In the genomic region with DNA sequence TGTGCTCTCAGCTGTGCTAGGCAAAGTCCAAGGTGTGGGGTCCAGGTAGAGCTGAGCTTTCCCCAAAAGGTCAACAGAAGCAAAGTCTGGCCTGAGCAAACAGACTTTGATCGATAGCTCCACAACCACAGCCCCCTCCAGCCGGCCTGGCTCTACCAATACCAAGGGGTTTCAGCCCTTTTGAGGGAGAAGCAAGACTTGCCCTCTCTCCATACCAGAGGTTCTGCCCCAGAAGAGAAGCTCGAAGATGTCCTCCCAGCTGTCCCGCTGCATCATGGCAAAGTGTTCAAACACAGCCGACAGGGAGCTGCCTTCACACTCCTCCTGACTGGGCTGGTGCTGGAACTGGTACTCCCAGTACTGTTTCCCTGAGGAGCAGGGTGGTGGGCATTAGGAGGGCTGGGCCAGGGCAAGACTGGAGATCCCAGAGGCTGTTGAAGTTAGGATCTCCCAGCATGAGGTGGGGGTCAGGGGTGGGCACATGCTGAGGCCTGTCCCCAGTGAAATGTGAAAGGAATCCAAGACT, we compare ENCODE assay signal across 1 cellular context.
TF ChIP-seq lines count a peak whose summit lies in the region.

No MANE protein-coding gene starts in this region.

TF ChIP-seq in HepG2, 621 proteins besides CTCF, POLR2A, EP300 and RAD21 (continued from another document and continues in another):
- TF ChIP-seq, protein P1, sequence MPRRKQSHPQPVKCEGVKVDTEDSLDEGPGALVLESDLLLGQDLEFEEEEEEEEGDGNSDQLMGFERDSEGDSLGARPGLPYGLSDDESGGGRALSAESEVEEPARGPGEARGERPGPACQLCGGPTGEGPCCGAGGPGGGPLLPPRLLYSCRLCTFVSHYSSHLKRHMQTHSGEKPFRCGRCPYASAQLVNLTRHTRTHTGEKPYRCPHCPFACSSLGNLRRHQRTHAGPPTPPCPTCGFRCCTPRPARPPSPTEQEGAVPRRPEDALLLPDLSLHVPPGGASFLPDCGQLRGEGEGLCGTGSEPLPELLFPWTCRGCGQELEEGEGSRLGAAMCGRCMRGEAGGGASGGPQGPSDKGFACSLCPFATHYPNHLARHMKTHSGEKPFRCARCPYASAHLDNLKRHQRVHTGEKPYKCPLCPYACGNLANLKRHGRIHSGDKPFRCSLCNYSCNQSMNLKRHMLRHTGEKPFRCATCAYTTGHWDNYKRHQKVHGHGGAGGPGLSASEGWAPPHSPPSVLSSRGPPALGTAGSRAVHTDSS (CRISPR knock-in tag; conservative IDR thresholded peaks at IDR 0.05): no peak
- TF ChIP-seq ZNF83 (CRISPR knock-in tag; IDR thresholded peaks at IDR 0.05; ENCODE audit: borderline replicate concordance): 0 out of 2 replicates have a peak, but pooled peaks have one; percentile 50
- no peak for TF ChIP-seq FOXO4 (CRISPR knock-in tag; conservative IDR thresholded peaks at IDR 0.05)
- no peak for TF ChIP-seq SNAPC2 (CRISPR knock-in tag; IDR thresholded peaks at IDR 0.05)
- TF ChIP-seq ZNF260 (CRISPR knock-in tag; IDR thresholded peaks at IDR 0.05; ENCODE audit: borderline replicate concordance, low read depth): no peak
- no peak for TF ChIP-seq ZNF3 (CRISPR knock-in tag; IDR thresholded peaks at IDR 0.05)
- no peak for TF ChIP-seq ZNF20 (CRISPR knock-in tag; IDR thresholded peaks at IDR 0.05)
- no peak for TF ChIP-seq SCMH1 (CRISPR knock-in tag; IDR thresholded peaks at IDR 0.05; ENCODE audit: borderline replicate concordance)
- TF ChIP-seq ZNF343 (CRISPR knock-in tag; IDR thresholded peaks at IDR 0.05): no peak
- TF ChIP-seq, protein P2, sequence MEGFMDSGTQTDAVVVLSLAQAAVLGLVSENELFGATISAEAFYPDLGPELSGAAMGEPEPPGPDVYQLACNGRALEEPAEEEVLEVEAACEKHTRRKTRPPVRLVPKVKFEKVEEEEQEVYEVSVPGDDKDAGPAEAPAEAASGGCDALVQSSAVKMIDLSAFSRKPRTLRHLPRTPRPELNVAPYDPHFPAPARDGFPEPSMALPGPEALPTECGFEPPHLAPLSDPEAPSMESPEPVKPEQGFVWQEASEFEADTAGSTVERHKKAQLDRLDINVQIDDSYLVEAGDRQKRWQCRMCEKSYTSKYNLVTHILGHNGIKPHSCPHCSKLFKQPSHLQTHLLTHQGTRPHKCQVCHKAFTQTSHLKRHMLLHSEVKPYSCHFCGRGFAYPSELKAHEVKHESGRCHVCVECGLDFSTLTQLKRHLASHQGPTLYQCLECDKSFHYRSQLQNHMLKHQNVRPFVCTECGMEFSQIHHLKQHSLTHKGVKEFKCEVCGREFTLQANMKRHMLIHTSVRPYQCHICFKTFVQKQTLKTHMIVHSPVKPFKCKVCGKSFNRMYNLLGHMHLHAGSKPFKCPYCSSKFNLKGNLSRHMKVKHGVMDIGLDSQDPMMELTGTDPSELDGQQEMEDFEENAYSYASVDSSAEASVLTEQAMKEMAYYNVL (CRISPR knock-in tag; IDR thresholded peaks at IDR 0.05; ENCODE audit: borderline replicate concordance): peak; percentile 86; the same call in 1 of the 2 replicates
- TF ChIP-seq KDM2A (CRISPR knock-in tag; IDR thresholded peaks at IDR 0.05; ENCODE audit: borderline replicate concordance, low read depth): 0 out of 2 replicates have a peak, but pooled peaks have one; percentile 37
- TF ChIP-seq FOSL2 (CRISPR knock-in tag; IDR thresholded peaks at IDR 0.05): peak; percentile 63; the same call in 1 of the 2 replicates
- 0 out of 2 replicates have a peak, but pooled peaks have one; percentile 32 for TF ChIP-seq CCDC6 (CRISPR knock-in tag; IDR thresholded peaks at IDR 0.05)
- TF ChIP-seq NCOR1 (IDR thresholded peaks at IDR 0.05; ENCODE audit: borderline replicate concordance, low read length): peak; percentile 99
- TF ChIP-seq CENPX (CRISPR knock-in tag; IDR thresholded peaks at IDR 0.05): no peak
- TF ChIP-seq ZNF619 (CRISPR knock-in tag; IDR thresholded peaks at IDR 0.05): no peak
- TF ChIP-seq, protein P3, sequence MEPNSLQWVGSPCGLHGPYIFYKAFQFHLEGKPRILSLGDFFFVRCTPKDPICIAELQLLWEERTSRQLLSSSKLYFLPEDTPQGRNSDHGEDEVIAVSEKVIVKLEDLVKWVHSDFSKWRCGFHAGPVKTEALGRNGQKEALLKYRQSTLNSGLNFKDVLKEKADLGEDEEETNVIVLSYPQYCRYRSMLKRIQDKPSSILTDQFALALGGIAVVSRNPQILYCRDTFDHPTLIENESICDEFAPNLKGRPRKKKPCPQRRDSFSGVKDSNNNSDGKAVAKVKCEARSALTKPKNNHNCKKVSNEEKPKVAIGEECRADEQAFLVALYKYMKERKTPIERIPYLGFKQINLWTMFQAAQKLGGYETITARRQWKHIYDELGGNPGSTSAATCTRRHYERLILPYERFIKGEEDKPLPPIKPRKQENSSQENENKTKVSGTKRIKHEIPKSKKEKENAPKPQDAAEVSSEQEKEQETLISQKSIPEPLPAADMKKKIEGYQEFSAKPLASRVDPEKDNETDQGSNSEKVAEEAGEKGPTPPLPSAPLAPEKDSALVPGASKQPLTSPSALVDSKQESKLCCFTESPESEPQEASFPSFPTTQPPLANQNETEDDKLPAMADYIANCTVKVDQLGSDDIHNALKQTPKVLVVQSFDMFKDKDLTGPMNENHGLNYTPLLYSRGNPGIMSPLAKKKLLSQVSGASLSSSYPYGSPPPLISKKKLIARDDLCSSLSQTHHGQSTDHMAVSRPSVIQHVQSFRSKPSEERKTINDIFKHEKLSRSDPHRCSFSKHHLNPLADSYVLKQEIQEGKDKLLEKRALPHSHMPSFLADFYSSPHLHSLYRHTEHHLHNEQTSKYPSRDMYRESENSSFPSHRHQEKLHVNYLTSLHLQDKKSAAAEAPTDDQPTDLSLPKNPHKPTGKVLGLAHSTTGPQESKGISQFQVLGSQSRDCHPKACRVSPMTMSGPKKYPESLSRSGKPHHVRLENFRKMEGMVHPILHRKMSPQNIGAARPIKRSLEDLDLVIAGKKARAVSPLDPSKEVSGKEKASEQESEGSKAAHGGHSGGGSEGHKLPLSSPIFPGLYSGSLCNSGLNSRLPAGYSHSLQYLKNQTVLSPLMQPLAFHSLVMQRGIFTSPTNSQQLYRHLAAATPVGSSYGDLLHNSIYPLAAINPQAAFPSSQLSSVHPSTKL (CRISPR knock-in tag; IDR thresholded peaks at IDR 0.05): peak; percentile 90
- no peak for TF ChIP-seq PAWR (CRISPR knock-in tag; IDR thresholded peaks at IDR 0.05; ENCODE audit: borderline replicate concordance)
- TF ChIP-seq RARA (CRISPR knock-in tag; IDR thresholded peaks at IDR 0.05): peak; percentile 91
- peak; percentile 83 for TF ChIP-seq SOX5 (CRISPR knock-in tag; IDR thresholded peaks at IDR 0.05; ENCODE audit: borderline replicate concordance)
- TF ChIP-seq NFIB (CRISPR knock-in tag; IDR thresholded peaks at IDR 0.05; ENCODE audit: borderline replicate concordance): no peak
- TF ChIP-seq ZBTB14 (CRISPR knock-in tag; IDR thresholded peaks at IDR 0.05): no peak
- TF ChIP-seq NR1H2 (CRISPR knock-in tag; IDR thresholded peaks at IDR 0.05; ENCODE audit: borderline replicate concordance, low read depth): no peak
- no peak for TF ChIP-seq RFX5 (IDR thresholded peaks at IDR 0.05; ENCODE audit: low read depth, low read length)
- peak; percentile 89 for TF ChIP-seq SKI (IDR thresholded peaks at IDR 0.05; ENCODE audit: partially characterized antibody)
- TF ChIP-seq ZNF569 (CRISPR knock-in tag; IDR thresholded peaks at IDR 0.05; ENCODE audit: borderline replicate concordance): no peak
- peak; percentile 90 for TF ChIP-seq FOXP4 (CRISPR knock-in tag; IDR thresholded peaks at IDR 0.05)
- TF ChIP-seq SOX13 (IDR thresholded peaks at IDR 0.05): peak; percentile 26; the same call in 1 of the 2 replicates
- TF ChIP-seq SOX13 (CRISPR knock-in tag; conservative IDR thresholded peaks at IDR 0.05 in 1 of 2, IDR thresholded peaks at IDR 0.05 in 1 of 2): peak in 1 of 2 experiments; percentile 84; a peak in 2 of 4 replicates
- no peak for TF ChIP-seq U2AF2 (IDR thresholded peaks at IDR 0.05; ENCODE audit: low read depth, low read length)
- no peak for TF ChIP-seq GZF1 (CRISPR knock-in tag; IDR thresholded peaks at IDR 0.05)
- TF ChIP-seq SP2 (CRISPR knock-in tag; IDR thresholded peaks at IDR 0.05): no peak
- no peak for TF ChIP-seq EEA1 (CRISPR knock-in tag; IDR thresholded peaks at IDR 0.05; ENCODE audit: borderline replicate concordance)
- no peak for TF ChIP-seq ZNF496 (CRISPR knock-in tag; IDR thresholded peaks at IDR 0.05; ENCODE audit: insufficient replicate concordance)
- TF ChIP-seq PTBP1 (IDR thresholded peaks at IDR 0.05; ENCODE audit: low read depth, low read length, poor library complexity, severe bottlenecking): no peak
- no peak for TF ChIP-seq ZNF24 (IDR thresholded peaks at IDR 0.05)
- no peak for TF ChIP-seq SOX6 (IDR thresholded peaks at IDR 0.05)
- TF ChIP-seq SOX6 (CRISPR knock-in tag; IDR thresholded peaks at IDR 0.05): peak; percentile 93
- TF ChIP-seq SNRNP70 (IDR thresholded peaks at IDR 0.05; ENCODE audit: low read depth, low read length): no peak
- peak; percentile 64; the same call in 1 of the 2 replicates for TF ChIP-seq ZNF263 (CRISPR knock-in tag; IDR thresholded peaks at IDR 0.05)
- no peak for TF ChIP-seq SMARCE1 (IDR thresholded peaks at IDR 0.05; ENCODE audit: borderline replicate concordance)
- TF ChIP-seq ATF7 (IDR thresholded peaks at IDR 0.05): no peak
- TF ChIP-seq ATF7 (CRISPR knock-in tag; IDR thresholded peaks at IDR 0.05): no peak
- TF ChIP-seq ZNF44 (CRISPR knock-in tag; IDR thresholded peaks at IDR 0.05): no peak
- peak; percentile 73 for TF ChIP-seq GATAD1 (CRISPR knock-in tag; IDR thresholded peaks at IDR 0.05)
- peak; percentile 89 for TF ChIP-seq TBX2 (CRISPR knock-in tag; IDR thresholded peaks at IDR 0.05; ENCODE audit: borderline replicate concordance)
- no peak; the same call in 1 of the 2 replicates for TF ChIP-seq MLXIP (CRISPR knock-in tag; IDR thresholded peaks at IDR 0.05; ENCODE audit: borderline replicate concordance)
- TF ChIP-seq KLF6 (CRISPR knock-in tag; IDR thresholded peaks at IDR 0.05): no peak
- peak; percentile 27; the same call in 1 of the 2 replicates for TF ChIP-seq ZNF225 (CRISPR knock-in tag; IDR thresholded peaks at IDR 0.05)
- peak; percentile 71; the same call in 1 of the 2 replicates for TF ChIP-seq ETV5 (CRISPR knock-in tag; IDR thresholded peaks at IDR 0.05; ENCODE audit: borderline replicate concordance)
- TF ChIP-seq WIZ (CRISPR knock-in tag; IDR thresholded peaks at IDR 0.05): no peak
- no peak for TF ChIP-seq CENPT (CRISPR knock-in tag; IDR thresholded peaks at IDR 0.05; ENCODE audit: low read depth)
- peak; percentile 88 for TF ChIP-seq BCL6 (CRISPR knock-in tag; IDR thresholded peaks at IDR 0.05)
